ENCODE assay signal across 2 cellular contexts in the genomic region with DNA sequence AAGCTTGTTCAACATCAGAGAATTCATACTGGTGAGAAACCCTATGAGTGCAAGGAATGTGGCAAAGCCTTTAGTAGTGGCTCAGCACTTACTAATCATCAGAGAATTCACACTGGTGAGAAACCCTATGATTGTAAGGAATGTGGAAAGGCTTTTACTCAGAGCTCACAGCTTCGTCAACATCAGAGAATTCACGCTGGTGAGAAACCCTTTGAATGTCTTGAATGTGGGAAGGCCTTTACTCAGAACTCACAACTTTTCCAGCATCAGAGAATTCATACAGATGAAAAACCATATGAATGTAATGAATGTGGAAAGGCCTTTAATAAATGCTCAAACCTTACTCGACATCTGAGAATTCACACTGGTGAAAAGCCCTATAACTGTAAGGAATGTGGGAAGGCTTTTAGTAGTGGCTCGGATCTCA.
A peak's percentile ranks its signal among the peaks of the same experiment; 100 is the strongest.
TF ChIP-seq lines count a peak whose summit lies in the region.

No MANE protein-coding gene starts in this region.

TF ChIP-seq in HCT116, 20 proteins besides CTCF, POLR2A, EP300 and RAD21:
- no peak for TF ChIP-seq ELF1 (IDR thresholded peaks at IDR 0.05; ENCODE audit: borderline replicate concordance, low read depth)
- peak; percentile 93 for TF ChIP-seq ZNF274 (IDR thresholded peaks at IDR 0.05; ENCODE audit: low read depth, low read length)

TF ChIP-seq in GM12878, 131 proteins besides CTCF, POLR2A, EP300 and RAD21:
- TF ChIP-seq, protein P1, sequence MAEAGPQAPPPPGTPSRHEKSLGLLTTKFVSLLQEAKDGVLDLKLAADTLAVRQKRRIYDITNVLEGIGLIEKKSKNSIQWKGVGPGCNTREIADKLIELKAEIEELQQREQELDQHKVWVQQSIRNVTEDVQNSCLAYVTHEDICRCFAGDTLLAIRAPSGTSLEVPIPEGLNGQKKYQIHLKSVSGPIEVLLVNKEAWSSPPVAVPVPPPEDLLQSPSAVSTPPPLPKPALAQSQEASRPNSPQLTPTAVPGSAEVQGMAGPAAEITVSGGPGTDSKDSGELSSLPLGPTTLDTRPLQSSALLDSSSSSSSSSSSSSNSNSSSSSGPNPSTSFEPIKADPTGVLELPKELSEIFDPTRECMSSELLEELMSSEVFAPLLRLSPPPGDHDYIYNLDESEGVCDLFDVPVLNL (IDR thresholded peaks at IDR 0.05; ENCODE audit: low read depth, low read length) = no peak
- TF ChIP-seq ZNF274 (IDR thresholded peaks at IDR 0.05; ENCODE audit: insufficient read depth, insufficient read length) (peak; percentile 87), CBX5 (IDR thresholded peaks at IDR 0.05; ENCODE audit: low read depth) (peak; percentile 75; the same call in 1 of the 2 replicates)
